ENCODE assay signal across 3 cellular contexts in the genomic region with DNA sequence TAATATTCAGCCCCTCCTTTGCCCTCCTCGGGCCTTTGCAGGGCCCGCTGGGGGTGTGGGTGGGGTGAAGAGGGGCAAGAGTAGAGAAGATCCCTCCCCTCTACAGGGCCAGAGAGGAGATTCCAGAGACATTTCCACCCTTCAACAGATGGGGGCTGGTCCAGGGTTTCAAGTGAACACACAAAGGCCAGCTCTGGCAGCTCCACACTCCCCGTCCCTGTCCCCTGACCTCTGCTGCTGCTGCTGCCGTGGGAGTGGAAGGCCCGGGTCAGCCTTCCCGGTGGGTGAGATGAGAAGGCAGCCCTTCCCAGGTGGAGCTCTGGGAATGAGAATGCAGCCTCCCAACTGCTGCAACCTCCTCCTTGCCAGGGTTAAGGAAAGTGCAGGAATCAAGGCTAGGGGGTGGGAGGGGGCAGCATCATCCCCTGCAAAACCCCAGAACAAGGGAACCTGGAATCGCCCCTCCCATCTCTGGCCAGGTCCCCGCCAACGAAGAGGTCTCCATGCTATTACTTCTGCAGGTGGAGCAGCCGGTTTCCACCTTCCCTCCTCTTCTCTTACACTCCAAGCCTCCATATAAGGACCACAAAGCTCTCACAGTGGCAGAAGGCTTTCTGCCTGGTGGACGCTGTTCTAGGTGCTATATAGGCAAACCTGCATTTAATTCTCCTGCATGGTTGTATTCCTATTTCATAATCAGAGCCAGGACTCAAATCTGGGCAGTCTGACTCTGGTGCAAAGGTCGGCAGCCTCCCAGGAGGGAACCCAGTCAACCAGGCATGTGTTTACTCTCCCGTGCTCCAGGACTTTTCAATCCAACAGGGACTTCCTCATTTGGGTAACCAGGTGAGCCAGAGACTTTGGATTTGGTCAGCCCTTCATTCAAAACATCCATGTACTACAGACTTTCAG.
TF ChIP-seq lines count a peak whose summit lies in the region.

No MANE protein-coding gene starts in this region.

TF ChIP-seq in SK-N-SH treated with all-trans-retinoic acid at 6 μM for 48 hours, 23 proteins besides CTCF, POLR2A, EP300 and RAD21 (continues in another document):
- TF ChIP-seq ZFP30 (CRISPR knock-in tag; IDR thresholded peaks at IDR 0.05) (no peak), RARB (CRISPR knock-in tag; IDR thresholded peaks at IDR 0.05) (no peak), ARNTL (CRISPR knock-in tag; IDR thresholded peaks at IDR 0.05; ENCODE audit: borderline replicate concordance, low read depth) (no peak), TCF4 (CRISPR knock-in tag; IDR thresholded peaks at IDR 0.05; ENCODE audit: borderline replicate concordance) (no peak), ZNF8 (CRISPR knock-in tag; IDR thresholded peaks at IDR 0.05) (no peak), ZNF565 (CRISPR knock-in tag; conservative IDR thresholded peaks at IDR 0.05; ENCODE audit: low read depth) (no peak), ESRRG (CRISPR knock-in tag; IDR thresholded peaks at IDR 0.05) (no peak), GLIS3 (CRISPR knock-in tag; IDR thresholded peaks at IDR 0.05) (no peak), ZFP3 (CRISPR knock-in tag; IDR thresholded peaks at IDR 0.05) (no peak), PPARA (CRISPR knock-in tag; IDR thresholded peaks at IDR 0.05; ENCODE audit: borderline replicate concordance) (no peak), ZC3H10 (CRISPR knock-in tag; IDR thresholded peaks at IDR 0.05) (no peak), PATZ1 (CRISPR knock-in tag; IDR thresholded peaks at IDR 0.05; ENCODE audit: borderline replicate concordance) (no peak), ZNF70 (CRISPR knock-in tag; IDR thresholded peaks at IDR 0.05) (no peak), TOX (CRISPR knock-in tag; IDR thresholded peaks at IDR 0.05; ENCODE audit: borderline replicate concordance) (no peak), OSR1 (CRISPR knock-in tag; IDR thresholded peaks at IDR 0.05) (no peak)
- TF ChIP-seq, protein P1, sequence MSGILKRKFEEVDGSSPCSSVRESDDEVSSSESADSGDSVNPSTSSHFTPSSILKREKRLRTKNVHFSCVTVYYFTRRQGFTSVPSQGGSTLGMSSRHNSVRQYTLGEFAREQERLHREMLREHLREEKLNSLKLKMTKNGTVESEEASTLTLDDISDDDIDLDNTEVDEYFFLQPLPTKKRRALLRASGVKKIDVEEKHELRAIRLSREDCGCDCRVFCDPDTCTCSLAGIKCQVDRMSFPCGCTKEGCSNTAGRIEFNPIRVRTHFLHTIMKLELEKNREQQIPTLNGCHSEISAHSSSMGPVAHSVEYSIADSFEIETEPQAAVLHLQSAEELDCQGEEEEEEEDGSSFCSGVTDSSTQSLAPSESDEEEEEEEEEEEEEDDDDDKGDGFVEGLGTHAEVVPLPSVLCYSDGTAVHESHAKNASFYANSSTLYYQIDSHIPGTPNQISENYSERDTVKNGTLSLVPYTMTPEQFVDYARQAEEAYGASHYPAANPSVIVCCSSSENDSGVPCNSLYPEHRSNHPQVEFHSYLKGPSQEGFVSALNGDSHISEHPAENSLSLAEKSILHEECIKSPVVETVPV (CRISPR knock-in tag; IDR thresholded peaks at IDR 0.05), result no peak

TF ChIP-seq in SK-N-SH, 30 proteins besides CTCF, POLR2A, EP300 and RAD21:
- TF ChIP-seq FOXJ3 (CRISPR knock-in tag; IDR thresholded peaks at IDR 0.05), result no peak
- no peak for TF ChIP-seq REST (IDR thresholded peaks at IDR 0.05; ENCODE audit: low read depth, low read length)
- no peak for TF ChIP-seq EZH2phosphoT487 (IDR thresholded peaks at IDR 0.05; ENCODE audit: borderline replicate concordance, low read depth)
- TF ChIP-seq IRF3 (IDR thresholded peaks at IDR 0.05; ENCODE audit: low read depth, low read length), result no peak
- no peak for TF ChIP-seq YY1 (IDR thresholded peaks at IDR 0.05; ENCODE audit: low read depth)
- no peak for TF ChIP-seq TCF12 (IDR thresholded peaks at IDR 0.05)
- TF ChIP-seq FOSL2 (IDR thresholded peaks at IDR 0.05; ENCODE audit: borderline replicate concordance, low read depth), result no peak
- no peak for TF ChIP-seq NFIC (IDR thresholded peaks at IDR 0.05; ENCODE audit: borderline replicate concordance)
- TF ChIP-seq SIN3A (IDR thresholded peaks at IDR 0.05; ENCODE audit: borderline replicate concordance, low read depth, low read length), result no peak
- TF ChIP-seq FOXM1 (IDR thresholded peaks at IDR 0.05; ENCODE audit: low read depth), result no peak
TF ChIP-seq in SK-N-SH: peak in this region for 0.

TF ChIP-seq in H1, 55 proteins besides CTCF, POLR2A, EP300 and RAD21:
- no peak for TF ChIP-seq POLR2AphosphoS5 (IDR thresholded peaks at IDR 0.05; ENCODE audit: low read depth, low read length)
- TF ChIP-seq, protein P2, sequence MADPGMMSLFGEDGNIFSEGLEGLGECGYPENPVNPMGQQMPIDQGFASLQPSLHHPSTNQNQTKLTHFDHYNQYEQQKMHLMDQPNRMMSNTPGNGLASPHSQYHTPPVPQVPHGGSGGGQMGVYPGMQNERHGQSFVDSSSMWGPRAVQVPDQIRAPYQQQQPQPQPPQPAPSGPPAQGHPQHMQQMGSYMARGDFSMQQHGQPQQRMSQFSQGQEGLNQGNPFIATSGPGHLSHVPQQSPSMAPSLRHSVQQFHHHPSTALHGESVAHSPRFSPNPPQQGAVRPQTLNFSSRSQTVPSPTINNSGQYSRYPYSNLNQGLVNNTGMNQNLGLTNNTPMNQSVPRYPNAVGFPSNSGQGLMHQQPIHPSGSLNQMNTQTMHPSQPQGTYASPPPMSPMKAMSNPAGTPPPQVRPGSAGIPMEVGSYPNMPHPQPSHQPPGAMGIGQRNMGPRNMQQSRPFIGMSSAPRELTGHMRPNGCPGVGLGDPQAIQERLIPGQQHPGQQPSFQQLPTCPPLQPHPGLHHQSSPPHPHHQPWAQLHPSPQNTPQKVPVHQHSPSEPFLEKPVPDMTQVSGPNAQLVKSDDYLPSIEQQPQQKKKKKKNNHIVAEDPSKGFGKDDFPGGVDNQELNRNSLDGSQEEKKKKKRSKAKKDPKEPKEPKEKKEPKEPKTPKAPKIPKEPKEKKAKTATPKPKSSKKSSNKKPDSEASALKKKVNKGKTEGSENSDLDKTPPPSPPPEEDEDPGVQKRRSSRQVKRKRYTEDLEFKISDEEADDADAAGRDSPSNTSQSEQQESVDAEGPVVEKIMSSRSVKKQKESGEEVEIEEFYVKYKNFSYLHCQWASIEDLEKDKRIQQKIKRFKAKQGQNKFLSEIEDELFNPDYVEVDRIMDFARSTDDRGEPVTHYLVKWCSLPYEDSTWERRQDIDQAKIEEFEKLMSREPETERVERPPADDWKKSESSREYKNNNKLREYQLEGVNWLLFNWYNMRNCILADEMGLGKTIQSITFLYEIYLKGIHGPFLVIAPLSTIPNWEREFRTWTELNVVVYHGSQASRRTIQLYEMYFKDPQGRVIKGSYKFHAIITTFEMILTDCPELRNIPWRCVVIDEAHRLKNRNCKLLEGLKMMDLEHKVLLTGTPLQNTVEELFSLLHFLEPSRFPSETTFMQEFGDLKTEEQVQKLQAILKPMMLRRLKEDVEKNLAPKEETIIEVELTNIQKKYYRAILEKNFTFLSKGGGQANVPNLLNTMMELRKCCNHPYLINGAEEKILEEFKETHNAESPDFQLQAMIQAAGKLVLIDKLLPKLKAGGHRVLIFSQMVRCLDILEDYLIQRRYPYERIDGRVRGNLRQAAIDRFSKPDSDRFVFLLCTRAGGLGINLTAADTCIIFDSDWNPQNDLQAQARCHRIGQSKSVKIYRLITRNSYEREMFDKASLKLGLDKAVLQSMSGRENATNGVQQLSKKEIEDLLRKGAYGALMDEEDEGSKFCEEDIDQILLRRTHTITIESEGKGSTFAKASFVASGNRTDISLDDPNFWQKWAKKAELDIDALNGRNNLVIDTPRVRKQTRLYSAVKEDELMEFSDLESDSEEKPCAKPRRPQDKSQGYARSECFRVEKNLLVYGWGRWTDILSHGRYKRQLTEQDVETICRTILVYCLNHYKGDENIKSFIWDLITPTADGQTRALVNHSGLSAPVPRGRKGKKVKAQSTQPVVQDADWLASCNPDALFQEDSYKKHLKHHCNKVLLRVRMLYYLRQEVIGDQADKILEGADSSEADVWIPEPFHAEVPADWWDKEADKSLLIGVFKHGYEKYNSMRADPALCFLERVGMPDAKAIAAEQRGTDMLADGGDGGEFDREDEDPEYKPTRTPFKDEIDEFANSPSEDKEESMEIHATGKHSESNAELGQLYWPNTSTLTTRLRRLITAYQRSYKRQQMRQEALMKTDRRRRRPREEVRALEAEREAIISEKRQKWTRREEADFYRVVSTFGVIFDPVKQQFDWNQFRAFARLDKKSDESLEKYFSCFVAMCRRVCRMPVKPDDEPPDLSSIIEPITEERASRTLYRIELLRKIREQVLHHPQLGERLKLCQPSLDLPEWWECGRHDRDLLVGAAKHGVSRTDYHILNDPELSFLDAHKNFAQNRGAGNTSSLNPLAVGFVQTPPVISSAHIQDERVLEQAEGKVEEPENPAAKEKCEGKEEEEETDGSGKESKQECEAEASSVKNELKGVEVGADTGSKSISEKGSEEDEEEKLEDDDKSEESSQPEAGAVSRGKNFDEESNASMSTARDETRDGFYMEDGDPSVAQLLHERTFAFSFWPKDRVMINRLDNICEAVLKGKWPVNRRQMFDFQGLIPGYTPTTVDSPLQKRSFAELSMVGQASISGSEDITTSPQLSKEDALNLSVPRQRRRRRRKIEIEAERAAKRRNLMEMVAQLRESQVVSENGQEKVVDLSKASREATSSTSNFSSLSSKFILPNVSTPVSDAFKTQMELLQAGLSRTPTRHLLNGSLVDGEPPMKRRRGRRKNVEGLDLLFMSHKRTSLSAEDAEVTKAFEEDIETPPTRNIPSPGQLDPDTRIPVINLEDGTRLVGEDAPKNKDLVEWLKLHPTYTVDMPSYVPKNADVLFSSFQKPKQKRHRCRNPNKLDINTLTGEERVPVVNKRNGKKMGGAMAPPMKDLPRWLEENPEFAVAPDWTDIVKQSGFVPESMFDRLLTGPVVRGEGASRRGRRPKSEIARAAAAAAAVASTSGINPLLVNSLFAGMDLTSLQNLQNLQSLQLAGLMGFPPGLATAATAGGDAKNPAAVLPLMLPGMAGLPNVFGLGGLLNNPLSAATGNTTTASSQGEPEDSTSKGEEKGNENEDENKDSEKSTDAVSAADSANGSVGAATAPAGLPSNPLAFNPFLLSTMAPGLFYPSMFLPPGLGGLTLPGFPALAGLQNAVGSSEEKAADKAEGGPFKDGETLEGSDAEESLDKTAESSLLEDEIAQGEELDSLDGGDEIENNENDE (IDR thresholded peaks at IDR 0.05; ENCODE audit: insufficient replicate concordance, low read length), result no peak
